ENCODE assay signal across 12 cellular contexts in genomic region chr10:30786131-30786530, GRCh38.
DNase-seq lines count a peak whose midpoint lies in the region; ATAC-seq, FAIRE-seq and TF ChIP-seq lines count a peak whose summit lies in the region.
"Had no signal": no experiment of that assay in that cellular context is flagged by ENCODE, and none has a peak within 500 bp of the region (broad histone marks: within the 10 kb centered on the region; RNA-seq: fewer than 3 reads in every experiment).

No MANE protein-coding gene starts in this region.

- ATAC-seq in GM18505 (IDR thresholded peaks at IDR 0.05; ENCODE audit: unreplicated experiment) = no peak

- H3K27me3 ChIP-seq in smooth muscle cell (ENCODE audit: low read depth) = no peaks in the 10 kb centered on the region
- H3K27me3 ChIP-seq: cardiac muscle cell had no signal

- no peaks in the 10 kb centered on the region for H3K36me3 Mint-ChIP-seq in neural crest cell (ENCODE audit: low read depth)

- no peak for FAIRE-seq in H54 (lab: Jason Lieb, UNC)

- no peak overlapping the region for H3K27ac Mint-ChIP-seq in neural crest cell (ENCODE audit: unreplicated experiment)

- peaks cover 5% of the 10 kb centered on the region for H3F3A ChIP-seq in smooth muscle cell (ENCODE audit: low read depth)

- H3K4me3 ChIP-seq in smooth muscle cell (no peak overlapping the region), lower leg skin (ENCODE audit: low read depth, poor library complexity, severe bottlenecking) (no peak overlapping the region)
- H3K4me3 ChIP-seq: cardiac muscle cell, lung had no signal

- no peak overlapping the region for H3K4me2 ChIP-seq in smooth muscle cell
- H3K4me2 ChIP-seq: KMS-11 had no signal

- no peaks in the 10 kb centered on the region for H3K9me3 ChIP-seq in smooth muscle cell (replicated peaks; ENCODE audit: low read depth)

- H3K4me1 Mint-ChIP-seq in neural crest cell = peaks cover 58% of the 10 kb centered on the region

- H3K27ac ChIP-seq in smooth muscle cell (ENCODE audit: low read depth) = no peak overlapping the region
- H3K27ac ChIP-seq: KMS-11 had no signal

- no peaks in the 10 kb centered on the region for H3K79me2 ChIP-seq in smooth muscle cell (ENCODE audit: low read depth)

- intact Hi-C loops in lower leg skin (cut with DNase I; ENCODE audit: low total_unique reads) = loop anchor here (10.0 kb wide), 1 partner anchor 1019 kb away; no protein-coding TSS in a partner anchor

- no peak for TF ChIP-seq POLR2A in H54 (IDR thresholded peaks at IDR 0.05; ENCODE audit: low read depth, low read length)
- no peak for TF ChIP-seq POLR2A in GM18505 (IDR thresholded peaks at IDR 0.05; ENCODE audit: borderline replicate concordance, extremely low read depth, insufficient read depth, insufficient read length)
- no peak for TF ChIP-seq POLR2A in lower leg skin (IDR thresholded peaks at IDR 0.05)

- no peak overlapping the region for H3K9ac ChIP-seq in smooth muscle cell (ENCODE audit: low read depth)
- H3K9ac ChIP-seq: KMS-11 had no signal

- TF ChIP-seq CTCF in neural crest cell (conservative IDR thresholded peaks at IDR 0.05) (no peak), smooth muscle cell (IDR thresholded peaks at IDR 0.05; ENCODE audit: borderline replicate concordance, insufficient read depth, poor library complexity, severe bottlenecking) (no peak), lower leg skin (IDR thresholded peaks at IDR 0.05) (no peak)

- H3K4me3 Mint-ChIP-seq in neural crest cell = peak overlapping the region; percentile 64

- H2AFZ ChIP-seq in smooth muscle cell (ENCODE audit: low read depth) = no peak overlapping the region

- H4K20me1 ChIP-seq in smooth muscle cell (ENCODE audit: low read depth) = no peaks in the 10 kb centered on the region

- DNase-seq in AG08395 (ENCODE audit: low spot score) = peak; percentile 73
- DNase-seq in H54 (ENCODE audit: insufficient read length, low spot score) = peak; percentile 81
- DNase-seq in cerebellar cortex (ENCODE audit: low spot score) = peak; percentile 1
- no peak for DNase-seq in neural crest cell (ENCODE audit: low read depth, low spot score)
- no peak for DNase-seq in NCI-H2029 (lab: John Stamatoyannopoulos, UW)
- no peak for DNase-seq in smooth muscle cell (lab: John Stamatoyannopoulos, UW; ENCODE audit: unreplicated experiment)
- DNase-seq in lower leg skin (ENCODE audit: low spot score in 2 of 2) = no peak
- DNase-seq: GF-D8 had no signal

- H3K27me3 Mint-ChIP-seq in neural crest cell (ENCODE audit: low read depth) = peaks cover 3% of the 10 kb centered on the region

- H3K36me3 ChIP-seq in smooth muscle cell (ENCODE audit: low read depth) = no peaks in the 10 kb centered on the region
- H3K36me3 ChIP-seq: cardiac muscle cell had no signal

- H3K4me1 ChIP-seq in smooth muscle cell (ENCODE audit: low read depth) = peaks cover 5% of the 10 kb centered on the region

- H3K9me3 Mint-ChIP-seq in neural crest cell = peaks cover 3% of the 10 kb centered on the region

Comparison
In these comparisons a context has a peak if more than half of its experiments do, and no peak if none do; other contexts are left out.
1. DNase-seq: peak in AG08395 (single experiment), H54 (single experiment) and cerebellar cortex (single experiment); none in neural crest cell (single experiment), NCI-H2029 (single experiment), smooth muscle cell (single experiment) and lower leg skin (0 of 2).